Comparison of ENCODE assay signal across 22 cellular contexts in genomic region chr11:122745111-122745510, GRCh38.
A peak's percentile ranks its signal among the peaks of the same experiment; 100 is the strongest.
DNase-seq lines count a peak whose midpoint lies in the region; ATAC-seq and TF ChIP-seq lines count a peak whose summit lies in the region.
"Had no signal": no experiment of that assay in that cellular context is flagged by ENCODE, and none has a peak within 500 bp of the region (broad histone marks: within the 10 kb centered on the region; RNA-seq: fewer than 3 reads in every experiment).

No MANE protein-coding gene starts in this region.

- H3K4me1 ChIP-seq in thymus (ENCODE audit: control insufficient read depth, insufficient read depth, low read length), result peaks cover 75% of the 10 kb centered on the region
- H3K4me1 ChIP-seq: prostate gland, SJCRH30 had no signal

- no peaks in the 10 kb centered on the region for H3K36me3 ChIP-seq in thymus (ENCODE audit: control insufficient read depth, insufficient read depth)
- H3K36me3 ChIP-seq: lower lobe of right lung, prostate gland, SJCRH30 had no signal

- H3K4me3 ChIP-seq in HL-60 (replicated peaks; ENCODE audit: insufficient read depth, low read length) (no peak overlapping the region), thymus (ENCODE audit: low read length) (no peak overlapping the region)
- H3K4me3 ChIP-seq: lower lobe of right lung, prostate gland, SJCRH30 had no signal

- H3K9me3 ChIP-seq in thymus (ENCODE audit: control insufficient read depth), result no peaks in the 10 kb centered on the region
- H3K9me3 ChIP-seq: lower lobe of right lung, prostate gland, SJCRH30 had no signal

- peaks cover 17% of the 10 kb centered on the region for H3K4me1 Mint-ChIP-seq in activated naive CD4-positive, alpha-beta T cell treated with anti-CD3 and anti-CD28 coated beads, Interleukin-2, amount 50 U/mL, for 24 hours
- peaks cover 6% of the 10 kb centered on the region for H3K4me1 Mint-ChIP-seq in activated naive CD8-positive, alpha-beta T cell treated with anti-CD3 and anti-CD28 coated beads, Interleukin-2, amount 50 U/mL, for 24 hours

- no peak for ATAC-seq in activated naive CD8-positive, alpha-beta T cell treated with anti-CD3 and anti-CD28 coated beads, Interleukin-2, amount 50 U/mL, for 24 hours
- no peak for ATAC-seq in HG03378 (IDR thresholded peaks at IDR 0.05; ENCODE audit: unreplicated experiment)
- ATAC-seq: lower lobe of right lung had no signal

- no peak for DNase-seq in activated naive CD4-positive, alpha-beta T cell treated with anti-CD3 and anti-CD28 coated beads, Interleukin-2, amount 50 U/mL, for 16 hours
- DNase-seq in HL-60 (ENCODE audit: low read depth in 1 of 2, low spot score in 1 of 2) (no peak), COLO829 (ENCODE audit: low spot score) (no peak), 8988T (no peak)
- DNase-seq in activated naive CD8-positive, alpha-beta T cell treated with anti-CD3 and anti-CD28 coated beads, Interleukin-2, amount 50 U/mL, for 24 hours, result no peak
- DNase-seq: ACHN; activated CD4-positive, alpha-beta memory T cell treated with anti-CD3 and anti-CD28 coated beads for 36 hours; activated CD8-positive, alpha-beta memory T cell treated with anti-CD3 and anti-CD28 coated beads, Interleukin-2, amount 50 U/mL, for 48 hours; C1 segment of cervical spinal cord; GF-D8; GOT3; head of caudate nucleus; KBM-7; lower lobe of right lung; NCI-H146; NCI-H524; SJCRH30 had no signal

- H3K9me3 Mint-ChIP-seq in activated naive CD4-positive, alpha-beta T cell treated with anti-CD3 and anti-CD28 coated beads, Interleukin-2, amount 50 U/mL, for 24 hours, result peaks cover 5% of the 10 kb centered on the region
- no peaks in the 10 kb centered on the region for H3K9me3 Mint-ChIP-seq in activated naive CD8-positive, alpha-beta T cell treated with anti-CD3 and anti-CD28 coated beads, Interleukin-2, amount 50 U/mL, for 24 hours
- H3K9me3 Mint-ChIP-seq: activated CD4-positive, alpha-beta memory T cell treated with anti-CD3 and anti-CD28 coated beads for 36 hours; brain had no signal

- H3K4me3 Mint-ChIP-seq in activated naive CD4-positive, alpha-beta T cell treated with anti-CD3 and anti-CD28 coated beads, Interleukin-2, amount 50 U/mL, for 24 hours, result no peak overlapping the region
- peak overlapping the region; percentile 25 for H3K4me3 Mint-ChIP-seq in activated naive CD8-positive, alpha-beta T cell treated with anti-CD3 and anti-CD28 coated beads, Interleukin-2, amount 50 U/mL, for 24 hours
- H3K4me3 Mint-ChIP-seq: activated CD4-positive, alpha-beta memory T cell treated with anti-CD3 and anti-CD28 coated beads for 36 hours; brain had no signal

- no peaks in the 10 kb centered on the region for H3K27me3 Mint-ChIP-seq in activated naive CD4-positive, alpha-beta T cell treated with anti-CD3 and anti-CD28 coated beads, Interleukin-2, amount 50 U/mL, for 24 hours
- no peaks in the 10 kb centered on the region for H3K27me3 Mint-ChIP-seq in activated naive CD8-positive, alpha-beta T cell treated with anti-CD3 and anti-CD28 coated beads, Interleukin-2, amount 50 U/mL, for 24 hours
- H3K27me3 Mint-ChIP-seq: activated CD4-positive, alpha-beta memory T cell treated with anti-CD3 and anti-CD28 coated beads for 36 hours; brain had no signal

- H3K27ac ChIP-seq in HL-60 (replicated peaks), result peak overlapping the region; percentile 76
- peak overlapping the region; percentile 98 for H3K27ac ChIP-seq in thymus (ENCODE audit: low read depth)
- H3K27ac ChIP-seq: prostate gland, SJCRH30 had no signal

- no peaks in the 10 kb centered on the region for H3K27me3 ChIP-seq in HL-60 (ENCODE audit: insufficient read depth, poor library complexity, severe bottlenecking)
- no peaks in the 10 kb centered on the region for H3K27me3 ChIP-seq in thymus (ENCODE audit: control insufficient read depth, insufficient read depth)
- H3K27me3 ChIP-seq: SJCRH30 had no signal

- WGBS in thymus, result 92% methylated on average over 2 of the region's 2 CpGs

- H3K36me3 Mint-ChIP-seq in activated naive CD4-positive, alpha-beta T cell treated with anti-CD3 and anti-CD28 coated beads, Interleukin-2, amount 50 U/mL, for 24 hours, result peaks cover 4% of the 10 kb centered on the region
- H3K36me3 Mint-ChIP-seq in activated naive CD8-positive, alpha-beta T cell treated with anti-CD3 and anti-CD28 coated beads, Interleukin-2, amount 50 U/mL, for 24 hours (ENCODE audit: low read depth), result peaks cover 2% of the 10 kb centered on the region
- H3K36me3 Mint-ChIP-seq: activated CD4-positive, alpha-beta memory T cell treated with anti-CD3 and anti-CD28 coated beads for 36 hours; brain had no signal

- TF ChIP-seq CTCF in HL-60 (IDR thresholded peaks at IDR 0.05; ENCODE audit: insufficient read depth, low read length), result no peak

- peak overlapping the region; percentile 90 for H3K27ac Mint-ChIP-seq in activated naive CD4-positive, alpha-beta T cell treated with anti-CD3 and anti-CD28 coated beads, Interleukin-2, amount 50 U/mL, for 24 hours
- H3K27ac Mint-ChIP-seq in activated naive CD8-positive, alpha-beta T cell treated with anti-CD3 and anti-CD28 coated beads, Interleukin-2, amount 50 U/mL, for 24 hours, result no peak overlapping the region
- H3K27ac Mint-ChIP-seq: brain had no signal
